ENCODE assay signal across 7 cellular contexts in the genomic region with DNA sequence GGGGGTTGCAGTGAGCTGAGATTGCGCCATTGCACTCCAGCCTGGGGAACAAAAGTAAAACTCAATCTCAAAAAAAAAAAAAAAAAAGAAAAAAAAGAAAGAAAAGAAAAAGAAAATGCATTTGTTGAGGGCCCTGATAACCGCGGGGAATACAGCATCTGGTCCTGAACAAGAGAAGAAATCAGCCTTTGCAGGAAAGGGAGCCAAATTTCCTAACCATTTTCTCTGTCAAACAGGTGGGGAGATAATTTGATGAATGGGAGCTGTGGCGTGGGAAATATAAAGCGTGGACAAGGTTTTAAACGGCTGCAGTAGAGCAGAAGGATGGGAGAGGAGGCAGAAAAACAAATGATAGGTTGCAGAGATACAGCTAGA. TPM values are rescaled to one million over a fixed set of nuclear protein-coding genes. Genes with fewer than 3 reads are reported as not detected.
DNase-seq lines count a peak whose midpoint lies in the region; ATAC-seq and TF ChIP-seq lines count a peak whose summit lies in the region.

No MANE protein-coding gene starts in this region.

- H3K4me3 Mint-ChIP-seq in immature natural killer cell = peak overlapping the region; percentile 91 to 98 (median 95)

- H3K4me3 ChIP-seq in HUES48 (ENCODE audit: low read depth, low read length) (peak overlapping the region; percentile 48), stomach (peak overlapping the region; percentile 59 to 78 (median 68))

- H3K9me3 ChIP-seq in HUES48 (ENCODE audit: control insufficient read depth, insufficient read depth, low read length) (no peaks in the 10 kb centered on the region), stomach (no peaks in the 10 kb centered on the region)

- peaks cover 20 to 23% of the 10 kb centered on the region in 2 donors for H3K36me3 Mint-ChIP-seq in activated naive CD4-positive, alpha-beta T cell treated with anti-CD3 and anti-CD28 coated beads, Interleukin-2, amount 50 U/mL, for 72 hours
- peaks cover 0 to 3% (median 0%) of the 10 kb centered on the region in 3 donors for H3K36me3 Mint-ChIP-seq in immature natural killer cell

- no peak for TF ChIP-seq POLR2A in stomach (IDR thresholded peaks at IDR 0.05)

- no peak for TF ChIP-seq CTCF in stomach (IDR thresholded peaks at IDR 0.05)

- intact Hi-C loops in stomach (cut with DNase I; ENCODE audit: low total_unique reads) = no loop called here

- WGBS in stomach, 5 donors = 38 to 57% (median 41%) methylated on average over 6 of the region's 6 CpGs

- peak overlapping the region; percentile 75 to 93 for H3K27ac Mint-ChIP-seq in activated naive CD4-positive, alpha-beta T cell treated with anti-CD3 and anti-CD28 coated beads, Interleukin-2, amount 50 U/mL, for 72 hours
- H3K27ac Mint-ChIP-seq in immature natural killer cell = peak overlapping the region; percentile 85 to 95 (median 92)

- ATAC-seq in activated naive CD4-positive, alpha-beta T cell treated with anti-CD3 and anti-CD28 coated beads, Interleukin-2, amount 50 U/mL, for 72 hours = no peak
- no peak for ATAC-seq in HG02870 (IDR thresholded peaks at IDR 0.05; ENCODE audit: unreplicated experiment)

- TF ChIP-seq EP300 in stomach (IDR thresholded peaks at IDR 0.05) = no peak

- H3K36me3 ChIP-seq in HUES48 (ENCODE audit: control insufficient read depth, insufficient read depth, low read length) (peaks cover 17% of the 10 kb centered on the region), stomach (peaks cover 0 to 16% (median 11%) of the 10 kb centered on the region in 4 donors)

- peaks cover 14 to 19% (median 15%) of the 10 kb centered on the region in 3 donors for H3K27me3 Mint-ChIP-seq in immature natural killer cell (ENCODE audit: low read depth in 3 of 3)

- no peaks in the 10 kb centered on the region for H3K4me1 ChIP-seq in HUES48 (ENCODE audit: control insufficient read depth, insufficient read depth, low read length)
- H3K4me1 ChIP-seq in stomach = peaks cover 23 to 63% (median 46%) of the 10 kb centered on the region in 4 donors

- DNase-seq in activated naive CD4-positive, alpha-beta T cell treated with anti-CD3 and anti-CD28 coated beads, Interleukin-2, amount 50 U/mL, for 72 hours (ENCODE audit: low spot score in 2 of 2) = no peak
- no peak for DNase-seq in immature natural killer cell
- no peak for DNase-seq in stomach
- DNase-seq in COLO668 (lab: John Stamatoyannopoulos, UW; ENCODE audit: unreplicated experiment) = no peak
- DNase-seq in stimulated activated CD4-positive, alpha-beta T cell treated with anti-CD3 and anti-CD28 coated beads, Interleukin-1b, Interleukin-23, amount 100 ng/mL, for 48 hours = no peak

- H3K9me3 Mint-ChIP-seq in activated naive CD4-positive, alpha-beta T cell treated with anti-CD3 and anti-CD28 coated beads, Interleukin-2, amount 50 U/mL, for 72 hours = peaks cover 0 to 4% of the 10 kb centered on the region in 2 donors
- peaks cover 0 to 1% (median 0%) of the 10 kb centered on the region in 6 donors for H3K9me3 Mint-ChIP-seq in immature natural killer cell

- H3K27ac ChIP-seq in HUES48 (ENCODE audit: low read depth, low read length) (no peak overlapping the region), stomach (peak overlapping the region; percentile 19 to 93 (median 91))

- H3K9ac ChIP-seq in HUES48 (ENCODE audit: low read depth, low read length) = no peak overlapping the region

- H3K4me1 Mint-ChIP-seq in immature natural killer cell = peaks cover 31 to 48% of the 10 kb centered on the region in 2 donors

- H3K27me3 ChIP-seq in HUES48 (ENCODE audit: control insufficient read depth, insufficient read depth, low read length) (peaks cover 12% of the 10 kb centered on the region), stomach (no peaks in the 10 kb centered on the region)

RNA-seq across cellular contexts. Expression of gene E2F6, which starts 0.9 kb away (rescaled TPM):
- total RNA-seq in activated naive CD4-positive, alpha-beta T cell treated with anti-CD3 and anti-CD28 coated beads, Interleukin-2, amount 50 U/mL, for 72 hours = 1 to 10 TPM; 7.2 to 7.9 TPM
- polyA plus RNA-seq in immature natural killer cell (1 to 10 TPM; 2.8 to 7.6 (median 6.6) TPM), stomach (1 to 10 TPM; 5.6 to 7.5 (median 6.9) TPM)
- 10 to 100 TPM in 4 of 5 donors, under 1 TPM in 1; 0.58 to 32.1 (median 13.8) TPM for total RNA-seq in stomach
